9 cellular contexts compared by ENCODE assay signal in the genomic region with DNA sequence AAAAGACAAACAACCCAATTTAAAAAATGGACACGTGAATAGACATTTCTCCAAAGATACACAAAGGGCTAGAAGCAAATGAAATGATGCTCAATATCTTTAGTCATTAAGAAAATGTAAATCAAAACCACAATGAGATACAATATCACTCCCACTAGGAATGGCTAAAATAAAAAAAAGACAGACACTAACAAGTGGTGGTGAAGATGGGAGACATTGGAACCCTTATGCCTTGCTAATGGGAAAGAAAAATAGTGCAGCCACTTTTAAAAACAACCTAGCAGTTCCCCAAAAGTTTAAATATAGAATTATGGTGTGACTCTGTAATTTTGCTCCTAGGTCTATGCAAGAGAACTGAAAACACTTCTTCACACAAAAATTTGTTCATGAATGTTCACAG. TPM values are rescaled to one million over a fixed set of nuclear protein-coding genes. Genes with fewer than 3 reads are reported as not detected.
"Had no signal": no experiment of that assay in that cellular context is flagged by ENCODE, and none has a peak within 500 bp of the region (broad histone marks: within the 10 kb centered on the region; RNA-seq: fewer than 3 reads in every experiment).

No MANE protein-coding gene starts in this region.

- H3K4me3 ChIP-seq: GM12878 had no signal

- FAIRE-seq: G401.6, GM12878, GM12891, GM12892, GM18507, GM19239 had no signal

- DNase-seq: GDM1, GF-D8 had no signal

RNA-seq across cellular contexts. Expression of gene SH3TC2, which starts 40.7 kb away (rescaled TPM):
- total RNA-seq: G401, GM12878 had no signal
